1 cellular context compared by ENCODE assay signal in the genomic region with DNA sequence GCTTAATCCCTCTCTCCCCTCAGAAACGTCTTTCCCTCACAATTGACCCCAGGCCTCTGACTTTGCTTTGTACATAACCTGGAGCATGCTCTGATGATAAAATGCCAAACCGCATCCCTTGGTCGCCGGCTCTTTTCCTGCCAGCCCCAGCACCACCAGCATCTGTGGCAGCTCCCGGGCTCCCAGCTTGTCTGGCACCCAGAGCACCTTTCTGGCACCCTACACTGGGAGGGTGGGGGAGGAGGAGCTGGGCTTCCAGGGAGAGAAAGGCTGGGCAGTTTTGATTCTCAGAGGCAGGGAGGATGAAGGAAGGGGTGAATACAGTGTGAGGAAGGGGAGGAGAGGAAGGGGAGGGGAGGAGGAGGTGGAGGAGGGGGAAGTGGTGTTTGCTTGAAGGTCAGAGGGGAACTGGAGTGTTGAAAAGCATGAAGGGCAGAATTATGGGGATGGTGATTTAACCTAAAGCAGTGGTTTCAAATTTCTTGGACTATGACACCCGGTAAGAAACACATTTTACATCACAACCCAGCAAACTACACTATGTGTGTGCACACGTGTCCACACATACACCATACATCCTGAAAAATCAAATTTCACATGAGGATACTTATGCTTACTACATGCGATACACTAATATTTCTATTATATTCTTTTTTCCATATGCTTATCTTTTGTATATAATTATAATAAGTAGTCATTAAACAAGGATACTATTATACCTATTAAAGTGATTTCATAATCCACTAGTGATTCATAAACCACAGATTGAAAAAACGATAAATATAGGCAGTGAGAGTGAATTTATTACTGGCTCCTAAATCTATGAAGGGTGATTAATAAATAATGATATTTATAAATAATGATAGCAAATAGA.
TF ChIP-seq lines count a peak whose summit lies in the region.

No MANE protein-coding gene starts in this region.

TF ChIP-seq in H1, 55 proteins besides CTCF, POLR2A, EP300 and RAD21:
- TF ChIP-seq PHF8 (conservative IDR thresholded peaks at IDR 0.05; ENCODE audit: low read depth, low read length) = no peak
- no peak for TF ChIP-seq TEAD4 (IDR thresholded peaks at IDR 0.05; ENCODE audit: low read depth, low read length)
- TF ChIP-seq NRF1 (IDR thresholded peaks at IDR 0.05; ENCODE audit: low read depth, low read length) = no peak
- no peak for TF ChIP-seq ZNF274 (IDR thresholded peaks at IDR 0.05; ENCODE audit: borderline replicate concordance, extremely low read depth, low read length)
- TF ChIP-seq JUND (IDR thresholded peaks at IDR 0.05; ENCODE audit: low read length) = no peak
- no peak for TF ChIP-seq POLR2AphosphoS5 (IDR thresholded peaks at IDR 0.05; ENCODE audit: low read depth, low read length)
- no peak for TF ChIP-seq SIRT6 (IDR thresholded peaks at IDR 0.05; ENCODE audit: low read length)
- no peak for TF ChIP-seq KDM5A (IDR thresholded peaks at IDR 0.05; ENCODE audit: low read length)
- TF ChIP-seq, protein P1, sequence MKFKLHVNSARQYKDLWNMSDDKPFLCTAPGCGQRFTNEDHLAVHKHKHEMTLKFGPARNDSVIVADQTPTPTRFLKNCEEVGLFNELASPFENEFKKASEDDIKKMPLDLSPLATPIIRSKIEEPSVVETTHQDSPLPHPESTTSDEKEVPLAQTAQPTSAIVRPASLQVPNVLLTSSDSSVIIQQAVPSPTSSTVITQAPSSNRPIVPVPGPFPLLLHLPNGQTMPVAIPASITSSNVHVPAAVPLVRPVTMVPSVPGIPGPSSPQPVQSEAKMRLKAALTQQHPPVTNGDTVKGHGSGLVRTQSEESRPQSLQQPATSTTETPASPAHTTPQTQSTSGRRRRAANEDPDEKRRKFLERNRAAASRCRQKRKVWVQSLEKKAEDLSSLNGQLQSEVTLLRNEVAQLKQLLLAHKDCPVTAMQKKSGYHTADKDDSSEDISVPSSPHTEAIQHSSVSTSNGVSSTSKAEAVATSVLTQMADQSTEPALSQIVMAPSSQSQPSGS (IDR thresholded peaks at IDR 0.05; ENCODE audit: low read length) = no peak
